In the genomic region with DNA sequence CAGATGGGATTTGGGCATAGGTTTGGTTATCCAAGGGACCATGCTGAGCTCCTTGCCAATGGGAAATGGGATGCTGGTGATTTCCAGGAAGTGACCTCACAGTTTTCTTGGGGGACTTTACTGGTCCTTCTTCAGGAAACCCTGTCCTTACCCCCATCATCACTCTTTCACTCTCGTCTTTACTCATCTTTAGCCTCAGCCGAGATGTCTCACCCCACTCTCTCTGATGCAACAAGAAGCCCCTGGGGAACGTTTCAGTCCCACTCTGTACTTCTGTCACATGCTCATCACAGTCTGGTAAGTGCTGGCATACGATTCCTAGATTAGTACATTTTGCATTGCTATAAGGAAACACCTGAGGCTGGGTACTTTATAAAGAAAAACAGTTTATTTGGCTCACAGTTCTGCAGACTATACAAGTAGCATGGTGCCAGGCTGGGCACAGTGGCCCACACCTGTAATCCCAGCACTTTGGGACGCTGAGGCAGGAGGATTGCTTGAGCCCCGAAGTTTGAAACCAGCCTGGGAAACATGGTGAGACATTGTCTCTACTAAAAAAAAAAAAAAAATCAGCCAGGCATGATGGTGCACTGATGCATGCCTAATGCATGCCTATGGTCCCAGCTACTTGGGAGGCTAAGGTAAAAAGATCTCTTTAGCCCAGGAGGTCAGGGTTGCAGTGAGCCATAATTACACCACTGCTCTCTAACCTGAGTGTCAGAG, we compare ENCODE assay signal across 11 cellular contexts.
A peak's percentile ranks its signal among the peaks of the same experiment; 100 is the strongest.
DNase-seq lines count a peak whose midpoint lies in the region; ATAC-seq and TF ChIP-seq lines count a peak whose summit lies in the region.
"Had no signal": no experiment of that assay in that cellular context is flagged by ENCODE, and none has a peak within 500 bp of the region (broad histone marks: within the 10 kb centered on the region; RNA-seq: fewer than 3 reads in every experiment).

No MANE protein-coding gene starts in this region.

- H3K27me3 Mint-ChIP-seq in natural killer cell treated with Interleukin-12 subunit alpha and Interleukin-12 subunit beta and Interleukin-15 and Interleukin-18, amount 100 ng/mL, for 72 hours, result no peaks in the 10 kb centered on the region
- H3K27me3 Mint-ChIP-seq in natural killer cell (ENCODE audit: low read depth in 2 of 2), result peaks cover 0 to 2% of the 10 kb centered on the region in 2 donors
- no peaks in the 10 kb centered on the region for H3K27me3 Mint-ChIP-seq in stimulated activated naive CD8-positive, alpha-beta T cell treated with anti-CD3 and anti-CD28 coated beads, Interleukin-15, amount 100 ng/mL, for 72 hours

- H3K4me1 Mint-ChIP-seq in natural killer cell treated with Interleukin-12 subunit alpha and Interleukin-12 subunit beta and Interleukin-15 and Interleukin-18, amount 100 ng/mL, for 72 hours (ENCODE audit: low read depth in 2 of 2), result peaks cover 2 to 26% of the 10 kb centered on the region in 2 donors
- H3K4me1 Mint-ChIP-seq in natural killer cell, result no peaks in the 10 kb centered on the region
- H3K4me1 Mint-ChIP-seq in stimulated activated naive CD8-positive, alpha-beta T cell treated with anti-CD3 and anti-CD28 coated beads, Interleukin-15, amount 100 ng/mL, for 72 hours, result no peaks in the 10 kb centered on the region

- peaks cover 4% of the 10 kb centered on the region for H3K36me3 Mint-ChIP-seq in natural killer cell treated with Interleukin-12 subunit alpha and Interleukin-12 subunit beta and Interleukin-15 and Interleukin-18, amount 100 ng/mL, for 72 hours
- no peaks in the 10 kb centered on the region for H3K36me3 Mint-ChIP-seq in natural killer cell

- H3K36me3 ChIP-seq in H7 (replicated peaks; ENCODE audit: control insufficient read depth, insufficient read depth, low read length) (no peaks in the 10 kb centered on the region), HAP-1 (replicated peaks) (no peaks in the 10 kb centered on the region; the same call in 1 of the 2 replicates)

- H3K4me3 Mint-ChIP-seq in natural killer cell treated with Interleukin-12 subunit alpha and Interleukin-12 subunit beta and Interleukin-15 and Interleukin-18, amount 100 ng/mL, for 72 hours, result peak overlapping the region; percentile 17
- H3K4me3 Mint-ChIP-seq in natural killer cell, result no peak overlapping the region
- H3K4me3 Mint-ChIP-seq in stimulated activated naive CD8-positive, alpha-beta T cell treated with anti-CD3 and anti-CD28 coated beads, Interleukin-15, amount 100 ng/mL, for 72 hours, result no peak overlapping the region

- no peak for DNase-seq in natural killer cell treated with Interleukin-12 subunit alpha and Interleukin-12 subunit beta and Interleukin-15 and Interleukin-18, amount 100 ng/mL, for 72 hours (ENCODE audit: low spot score)
- no peak for DNase-seq in natural killer cell
- peak in 1 of 2 donors; percentile 11 for DNase-seq in stimulated activated naive CD8-positive, alpha-beta T cell treated with anti-CD3 and anti-CD28 coated beads, Interleukin-15, amount 100 ng/mL, for 72 hours
- DNase-seq in activated gamma-delta T cell treated with Interleukin-2 at 50 U/mL for 16 hours, result no peak
- no peak for DNase-seq in H7
- no peak for DNase-seq in HAP-1 (ENCODE audit: low spot score in 2 of 2)
- DNase-seq: body of pancreas, IMR-90 had no signal

- no peaks in the 10 kb centered on the region for H3K9me3 ChIP-seq in HAP-1
- H3K9me3 ChIP-seq: body of pancreas had no signal

- ATAC-seq in natural killer cell treated with Interleukin-12 subunit alpha and Interleukin-12 subunit beta and Interleukin-15 and Interleukin-18, amount 100 ng/mL, for 72 hours, result peak; percentile 73 to 87
- ATAC-seq in natural killer cell, result no peak
- ATAC-seq in GM21825 (IDR thresholded peaks at IDR 0.05; ENCODE audit: unreplicated experiment), result peak; percentile 91
- peak; percentile 89 for ATAC-seq in HG03354 (IDR thresholded peaks at IDR 0.05; ENCODE audit: poor library complexity, severe bottlenecking, unreplicated experiment)
- peak; percentile 84 for ATAC-seq in stimulated activated naive CD8-positive, alpha-beta T cell treated with anti-CD3 and anti-CD28 coated beads, Interleukin-15, amount 100 ng/mL, for 72 hours
- ATAC-seq: body of pancreas, SK-N-SH treated with all-trans-retinoic acid at 6 μM for 48 hours had no signal

- H3K27ac Mint-ChIP-seq in natural killer cell treated with Interleukin-12 subunit alpha and Interleukin-12 subunit beta and Interleukin-15 and Interleukin-18, amount 100 ng/mL, for 72 hours, result peak overlapping the region; percentile 12 to 46
- H3K27ac Mint-ChIP-seq in natural killer cell, result no peak overlapping the region
- peak overlapping the region in 1 of 2 donors; percentile 30 for H3K27ac Mint-ChIP-seq in stimulated activated naive CD8-positive, alpha-beta T cell treated with anti-CD3 and anti-CD28 coated beads, Interleukin-15, amount 100 ng/mL, for 72 hours

- H3K9me3 Mint-ChIP-seq in natural killer cell treated with Interleukin-12 subunit alpha and Interleukin-12 subunit beta and Interleukin-15 and Interleukin-18, amount 100 ng/mL, for 72 hours, result no peaks in the 10 kb centered on the region
- no peaks in the 10 kb centered on the region for H3K9me3 Mint-ChIP-seq in natural killer cell
- H3K9me3 Mint-ChIP-seq in stimulated activated naive CD8-positive, alpha-beta T cell treated with anti-CD3 and anti-CD28 coated beads, Interleukin-15, amount 100 ng/mL, for 72 hours, result peaks cover 0 to 7% of the 10 kb centered on the region in 2 donors

- no peaks in the 10 kb centered on the region for H3K4me1 ChIP-seq in HAP-1
- H3K4me1 ChIP-seq: body of pancreas had no signal

- H3K27me3 ChIP-seq in H7 (ENCODE audit: control insufficient read depth, insufficient read depth, low read length) (no peaks in the 10 kb centered on the region), HAP-1 (ENCODE audit: low read depth) (no peaks in the 10 kb centered on the region)
- H3K27me3 ChIP-seq: body of pancreas had no signal

- in situ Hi-C loops in HAP-1 (cut with MboI; ENCODE audit: low sequenced_read_pairs), result no loop called here

- H3K4me3 ChIP-seq in H7 (ENCODE audit: insufficient read depth, low read depth, low read length), result no peak overlapping the region
- H3K4me3 ChIP-seq in HAP-1, result no peak overlapping the region
- H3K4me3 ChIP-seq: body of pancreas had no signal

- intact Hi-C loops in natural killer cell (cut with micrococcal nuclease), result no loop called here

- TF ChIP-seq CTCF in natural killer cell (IDR thresholded peaks at IDR 0.05), result no peak

Comparison
In these comparisons a context has a peak if more than half of its experiments do, and no peak if none do; other contexts are left out.
1. ATAC-seq: peak in natural killer cell treated with Interleukin-12 subunit alpha and Interleukin-12 subunit beta and Interleukin-15 and Interleukin-18, amount 100 ng/mL, for 72 hours (2 of 2), GM21825 (single experiment), HG03354 (single experiment) and stimulated activated naive CD8-positive, alpha-beta T cell treated with anti-CD3 and anti-CD28 coated beads, Interleukin-15, amount 100 ng/mL, for 72 hours (single experiment); none in natural killer cell (0 of 3).
2. H3K27ac Mint-ChIP-seq: peak in natural killer cell treated with Interleukin-12 subunit alpha and Interleukin-12 subunit beta and Interleukin-15 and Interleukin-18, amount 100 ng/mL, for 72 hours (2 of 2); none in natural killer cell (0 of 2).